ENCODE assay signal across 8 cellular contexts in the genomic region with DNA sequence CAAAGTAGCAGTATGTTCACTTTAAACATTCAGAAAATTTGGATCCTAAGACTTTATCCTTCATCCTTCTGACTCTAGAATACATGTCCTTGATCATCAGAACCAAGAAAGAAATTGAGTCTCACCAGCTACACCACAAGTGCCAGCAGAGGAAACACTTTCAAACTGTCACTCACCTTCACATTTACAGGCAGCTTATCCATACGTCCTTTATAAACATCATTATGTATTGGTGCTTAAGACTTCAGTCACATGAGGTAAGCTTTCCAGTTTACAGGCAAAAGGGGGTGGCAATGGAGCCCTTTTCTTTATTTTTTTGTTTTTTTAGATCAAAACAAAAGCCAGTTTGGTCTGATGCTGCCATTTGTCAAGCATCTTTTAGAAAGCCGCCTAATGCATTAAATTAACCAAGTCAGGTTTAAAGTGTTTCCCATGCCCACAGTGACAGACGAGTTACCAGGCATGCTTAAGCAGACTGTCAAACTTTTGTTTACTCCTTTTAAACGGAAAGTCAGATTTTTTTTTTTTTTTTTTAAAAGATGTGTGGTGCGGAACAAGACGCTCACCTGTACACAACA. TPM values are rescaled to one million over a fixed set of nuclear protein-coding genes. Genes with fewer than 3 reads are reported as not detected.
DNase-seq lines count a peak whose midpoint lies in the region; ATAC-seq and TF ChIP-seq lines count a peak whose summit lies in the region.

No MANE protein-coding gene starts in this region.

- H3K27ac ChIP-seq in OCI-LY1 (ENCODE audit: low read depth, low read length, poor library complexity, severe bottlenecking), result no peak overlapping the region

- intact Hi-C loops in mucosa of descending colon (cut with DNase I, micrococcal nuclease), result no loop called here

- H3K9me3 Mint-ChIP-seq in endothelial cell (ENCODE audit: unreplicated experiment), result no peaks in the 10 kb centered on the region

- no peak overlapping the region for H2AFZ ChIP-seq in OCI-LY1 (ENCODE audit: low read length)

- TF ChIP-seq CTCF in GM12864 (IDR thresholded peaks at IDR 0.05; ENCODE audit: low read depth, low read length, missing control alignments), result no peak
- no peak for TF ChIP-seq CTCF in OCI-LY1 (IDR thresholded peaks at IDR 0.05; ENCODE audit: low read length)
- no peak for TF ChIP-seq CTCF in endothelial cell (IDR thresholded peaks at IDR 0.05; ENCODE audit: unreplicated experiment)
- no peak for TF ChIP-seq CTCF in mucosa of descending colon (IDR thresholded peaks at IDR 0.05)

- H3K4me3 Mint-ChIP-seq in endothelial cell (ENCODE audit: unreplicated experiment), result peak overlapping the region; percentile 91

- H3K4me1 Mint-ChIP-seq in endothelial cell (ENCODE audit: unreplicated experiment), result peaks cover 12% of the 10 kb centered on the region

- H3K36me3 ChIP-seq in OCI-LY1 (ENCODE audit: insufficient read depth, low read length) (peaks cover 11% of the 10 kb centered on the region), mucosa of descending colon (ENCODE audit: low read depth) (no peaks in the 10 kb centered on the region)

- H3F3A ChIP-seq in OCI-LY1 (ENCODE audit: insufficient read depth, low read length), result no peaks in the 10 kb centered on the region

- H3K36me3 Mint-ChIP-seq in endothelial cell (ENCODE audit: low read depth, unreplicated experiment), result peaks cover 20% of the 10 kb centered on the region

- H3K9me2 ChIP-seq in OCI-LY1 (ENCODE audit: low read depth, low read length), result no peaks in the 10 kb centered on the region

- H3K79me2 ChIP-seq in OCI-LY1 (ENCODE audit: insufficient read depth, low read length), result no peaks in the 10 kb centered on the region

- no peak for ATAC-seq in GM21786 (IDR thresholded peaks at IDR 0.05; ENCODE audit: unreplicated experiment)
- no peak for ATAC-seq in mucosa of descending colon
- ATAC-seq in GM21390 (IDR thresholded peaks at IDR 0.05; ENCODE audit: unreplicated experiment), result no peak

- H3K9ac ChIP-seq in OCI-LY1 (ENCODE audit: low read length), result peak overlapping the region; percentile 69

- H4K20me1 ChIP-seq in OCI-LY1 (ENCODE audit: insufficient read depth, low read length), result no peaks in the 10 kb centered on the region

- peak overlapping the region; percentile 93 for H3K4me2 ChIP-seq in OCI-LY1 (ENCODE audit: low read length)

- H3K4me1 ChIP-seq in OCI-LY1 (ENCODE audit: insufficient read depth, low read length, severe bottlenecking) (peaks cover 17% of the 10 kb centered on the region), mucosa of descending colon (ENCODE audit: low read depth) (peaks cover 10% of the 10 kb centered on the region)

- H3K9me3 ChIP-seq in OCI-LY1 (ENCODE audit: low read length) (no peaks in the 10 kb centered on the region), mucosa of descending colon (no peaks in the 10 kb centered on the region)

- H3K27ac Mint-ChIP-seq in endothelial cell (ENCODE audit: unreplicated experiment), result peak overlapping the region; percentile 57

- H3K27me3 Mint-ChIP-seq in endothelial cell (ENCODE audit: unreplicated experiment), result peaks cover 7% of the 10 kb centered on the region

- H3K4me3 ChIP-seq in GM12864 (ENCODE audit: low read depth, low read length) (peak overlapping the region; percentile 72), OCI-LY1 (ENCODE audit: low read depth, low read length, poor library complexity, severe bottlenecking) (peak overlapping the region; percentile 77), mucosa of descending colon (no peak overlapping the region)

- no peaks in the 10 kb centered on the region for H3K27me3 ChIP-seq in OCI-LY1 (ENCODE audit: insufficient read depth, low read length)

- no peak for DNase-seq in GM12864 (ENCODE audit: low read depth)
- DNase-seq in endothelial cell (ENCODE audit: low spot score), result no peak
- DNase-seq in pons (ENCODE audit: low spot score), result peak; percentile 13
- no peak for DNase-seq in mucosa of descending colon
- DNase-seq in activated CD4-positive, alpha-beta T cell treated with anti-CD3 and anti-CD28 coated beads for 4 hours, result no peak

RNA-seq across cellular contexts. Expression of a gene that starts 1.0 kb away (rescaled TPM):
- 37.6 TPM for total RNA-seq in endothelial cell (ENCODE audit: unreplicated experiment)
- 10 to 100 TPM; 74.8 to 84.6 (median 75.9) TPM for total RNA-seq in mucosa of descending colon
